Comparison of ENCODE assay signal across 12 cellular contexts in genomic region chr17:14604920-14605599, GRCh38.
A peak's percentile ranks its signal among the peaks of the same experiment; 100 is the strongest.
DNase-seq lines count a peak whose midpoint lies in the region; ATAC-seq lines count a peak whose summit lies in the region.
"Had no signal": no experiment of that assay in that cellular context is flagged by ENCODE, and none has a peak within 500 bp of the region (broad histone marks: within the 10 kb centered on the region; RNA-seq: fewer than 3 reads in every experiment).

No MANE protein-coding gene starts in this region.

- ATAC-seq in right cardiac atrium = peak; percentile 65 to 69
- peak; percentile 99 for ATAC-seq in stimulated activated naive B cell treated with anti-CD40 and anti-IgM and Interleukin-4, amounts not matched to agents 10 μg/mL and 1 μg/mL and 100 μg/mL, for 72 hours (replicated peaks)

- H3K4me1 ChIP-seq in right cardiac atrium (ENCODE audit: control insufficient read depth, insufficient read depth, low read length) = no peaks in the 10 kb centered on the region

- no peaks in the 10 kb centered on the region for H3K27me3 ChIP-seq in right cardiac atrium (ENCODE audit: control insufficient read depth, insufficient read depth)

- peak overlapping the region; percentile 59 to 93 (median 60) for H3K27ac Mint-ChIP-seq in IgD-negative memory B cell
- peak overlapping the region; percentile 98 for H3K27ac Mint-ChIP-seq in stimulated activated naive B cell treated with anti-CD40 and anti-IgM and Interleukin-4, amounts not matched to agents 10 μg/mL and 1 μg/mL and 100 μg/mL, for 72 hours
- no peak overlapping the region for H3K27ac Mint-ChIP-seq in T-helper 2 cell treated with Interferon-gamma antibody and Interleukin-4, amounts not matched to agents 5 μg/mL and 100 μg/mL, for 36 hours

- no peaks in the 10 kb centered on the region for H3K9me3 ChIP-seq in right cardiac atrium (ENCODE audit: control insufficient read depth, low read length)

- peaks cover 4% of the 10 kb centered on the region for H3K27me3 Mint-ChIP-seq in IgD-negative memory B cell
- peaks cover 0 to 5% of the 10 kb centered on the region in 2 donors for H3K27me3 Mint-ChIP-seq in stimulated activated naive B cell treated with anti-CD40 and anti-IgM and Interleukin-4, amounts not matched to agents 10 μg/mL and 1 μg/mL and 100 μg/mL, for 72 hours
- peaks cover 1% of the 10 kb centered on the region for H3K27me3 Mint-ChIP-seq in T-helper 2 cell treated with Interferon-gamma antibody and Interleukin-4, amounts not matched to agents 5 μg/mL and 100 μg/mL, for 36 hours (ENCODE audit: low read depth)

- H3K4me1 Mint-ChIP-seq in IgD-negative memory B cell = peaks cover 7 to 20% (median 9%) of the 10 kb centered on the region in 3 donors
- H3K4me1 Mint-ChIP-seq in stimulated activated naive B cell treated with anti-CD40 and anti-IgM and Interleukin-4, amounts not matched to agents 10 μg/mL and 1 μg/mL and 100 μg/mL, for 72 hours = peaks cover 16 to 23% of the 10 kb centered on the region in 2 donors
- H3K4me1 Mint-ChIP-seq in T-helper 2 cell treated with Interferon-gamma antibody and Interleukin-4, amounts not matched to agents 5 μg/mL and 100 μg/mL, for 36 hours (ENCODE audit: low read depth) = no peaks in the 10 kb centered on the region

- peak overlapping the region; percentile 42 to 86 (median 68) for H3K4me3 Mint-ChIP-seq in IgD-negative memory B cell
- H3K4me3 Mint-ChIP-seq in stimulated activated naive B cell treated with anti-CD40 and anti-IgM and Interleukin-4, amounts not matched to agents 10 μg/mL and 1 μg/mL and 100 μg/mL, for 72 hours = peak overlapping the region; percentile 80 to 83
- no peak overlapping the region for H3K4me3 Mint-ChIP-seq in T-helper 2 cell treated with Interferon-gamma antibody and Interleukin-4, amounts not matched to agents 5 μg/mL and 100 μg/mL, for 36 hours

- no peak overlapping the region for H3K27ac ChIP-seq in right cardiac atrium (ENCODE audit: low read length)

- WGBS in right cardiac atrium = 69% methylated on average over 13 of the region's 13 CpGs

- peaks cover 3% of the 10 kb centered on the region for H3K36me3 Mint-ChIP-seq in IgD-negative memory B cell
- peaks cover 8 to 10% of the 10 kb centered on the region in 2 donors for H3K36me3 Mint-ChIP-seq in stimulated activated naive B cell treated with anti-CD40 and anti-IgM and Interleukin-4, amounts not matched to agents 10 μg/mL and 1 μg/mL and 100 μg/mL, for 72 hours
- H3K36me3 Mint-ChIP-seq in T-helper 2 cell treated with Interferon-gamma antibody and Interleukin-4, amounts not matched to agents 5 μg/mL and 100 μg/mL, for 36 hours (ENCODE audit: low read depth) = no peaks in the 10 kb centered on the region

- intact Hi-C loops in right cardiac atrium (cut with DNase I) = no loop called here

- DNase-seq in SKM-1 treated with dmso at 0.1 percent for 144 hours (lab: John Stamatoyannopoulos, UW; ENCODE audit: unreplicated experiment) = peak; percentile 96
- DNase-seq in right cardiac atrium = peak; percentile 28 to 59 (median 59)
- DNase-seq in stimulated activated naive B cell treated with anti-CD40 and anti-IgM and Interleukin-4, amounts not matched to agents 10 μg/mL and 1 μg/mL and 100 μg/mL, for 72 hours = peak; percentile 81
- DNase-seq in T-helper 2 cell treated with Interferon-gamma antibody and Interleukin-4, amounts not matched to agents 5 μg/mL and 100 μg/mL, for 36 hours (ENCODE audit: low spot score) = no peak
- no peak for DNase-seq in NCI-H2171 treated with DMSO at 0.1 percent for 48 hours (lab: John Stamatoyannopoulos, UW)
- DNase-seq in 8988T = no peak
- DNase-seq: activated CD8-positive, alpha-beta memory T cell treated with anti-CD3 and anti-CD28 coated beads, Interleukin-2, amount 50 U/mL, for 48 hours; cerebellar nuclear complex; mammary epithelial cell; stimulated activated naive CD4-positive, alpha-beta T cell; SW 1271 had no signal

- H3K4me3 ChIP-seq in right cardiac atrium (ENCODE audit: low read length) = no peak overlapping the region

- H3K9me3 Mint-ChIP-seq in IgD-negative memory B cell = peaks cover 10 to 24% (median 14%) of the 10 kb centered on the region in 3 donors
- peaks cover 15 to 22% of the 10 kb centered on the region in 2 donors for H3K9me3 Mint-ChIP-seq in stimulated activated naive B cell treated with anti-CD40 and anti-IgM and Interleukin-4, amounts not matched to agents 10 μg/mL and 1 μg/mL and 100 μg/mL, for 72 hours
- H3K9me3 Mint-ChIP-seq in T-helper 2 cell treated with Interferon-gamma antibody and Interleukin-4, amounts not matched to agents 5 μg/mL and 100 μg/mL, for 36 hours = peaks cover 5% of the 10 kb centered on the region

Comparison
In these comparisons a context has a peak if more than half of its experiments do, and no peak if none do; other contexts are left out.
1. DNase-seq: peak in SKM-1 treated with dmso at 0.1 percent for 144 hours (single experiment), right cardiac atrium (3 of 3) and stimulated activated naive B cell treated with anti-CD40 and anti-IgM and Interleukin-4, amounts not matched to agents 10 μg/mL and 1 μg/mL and 100 μg/mL, for 72 hours (single experiment); none in T-helper 2 cell treated with Interferon-gamma antibody and Interleukin-4, amounts not matched to agents 5 μg/mL and 100 μg/mL, for 36 hours (single experiment), NCI-H2171 treated with DMSO at 0.1 percent for 48 hours (single experiment) and 8988T (single experiment).